Comparison of ENCODE assay signal across 11 cellular contexts in the genomic region with DNA sequence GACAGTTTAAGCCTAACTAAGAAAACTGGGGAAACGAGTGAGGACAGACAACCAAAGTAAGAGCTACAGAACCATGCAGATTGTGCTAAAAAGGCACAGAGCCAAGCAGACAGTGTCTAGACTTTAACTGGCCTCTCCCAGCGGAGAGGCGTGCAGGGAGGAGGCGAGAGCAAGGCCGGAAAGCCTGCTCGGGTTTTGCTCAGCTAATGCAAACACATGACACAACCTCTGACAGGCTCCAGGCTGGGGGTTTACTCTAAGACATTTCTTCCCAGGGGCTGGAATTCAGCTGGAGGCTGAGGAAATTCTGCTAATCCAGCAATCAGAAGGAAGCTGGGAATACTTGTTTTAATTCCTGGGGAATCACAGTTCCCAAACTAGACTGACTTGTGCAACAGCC. TPM values are rescaled to one million over a fixed set of nuclear protein-coding genes. Genes with fewer than 3 reads are reported as not detected.
DNase-seq lines count a peak whose midpoint lies in the region; ATAC-seq, FAIRE-seq and TF ChIP-seq lines count a peak whose summit lies in the region.
"Had no signal": no experiment of that assay in that cellular context is flagged by ENCODE, and none has a peak within 500 bp of the region (broad histone marks: within the 10 kb centered on the region; RNA-seq: fewer than 3 reads in every experiment).

No MANE protein-coding gene starts in this region.

- TF ChIP-seq CTCF in breast epithelium (IDR thresholded peaks at IDR 0.05) (no peak), mammary epithelial cell (conservative IDR thresholded peaks at IDR 0.05 in 1 of 2, IDR thresholded peaks at IDR 0.05 in 1 of 2; ENCODE audit: extremely low read depth in 1 of 2, insufficient read depth in 1 of 2, low read depth in 1 of 2, low read length in 2 of 2) (no peak), neural progenitor cell (IDR thresholded peaks at IDR 0.05) (no peak)

- in situ Hi-C loops in mammary epithelial cell (cut with MboI; ENCODE audit: low sequenced_read_pairs in 2 of 2) = no loop called here

- TF ChIP-seq POLR2A in breast epithelium (IDR thresholded peaks at IDR 0.05) = no peak

- H4K20me1 ChIP-seq in mammary epithelial cell (ENCODE audit: insufficient read depth, low read length) (no peaks in the 10 kb centered on the region), neural progenitor cell (ENCODE audit: low read depth) (peaks cover 16% of the 10 kb centered on the region)

- dilution Hi-C loops in mammary epithelial cell (cut with HindIII; ENCODE audit: low sequenced_read_pairs) = no loop called here

- WGBS in mammary epithelial cell (ENCODE audit: low coverage, missing lambda C conversion rate) = 87% methylated on average over 6 of the region's 6 CpGs

- H3K4me2 ChIP-seq in mammary epithelial cell (ENCODE audit: insufficient read depth, low read depth, low read length) (no peak overlapping the region), neural progenitor cell (no peak overlapping the region)

- FAIRE-seq in frontal cortex (lab: Jason Lieb, UNC) = no peak

- H3K4me3 Mint-ChIP-seq in neural progenitor cell = no peak overlapping the region

- no peaks in the 10 kb centered on the region for H3K27me3 ChIP-seq in breast epithelium
- no peaks in the 10 kb centered on the region for H3K27me3 ChIP-seq in mammary epithelial cell (ENCODE audit: insufficient read depth, low read length)
- H3K27me3 ChIP-seq in neural progenitor cell = no peaks in the 10 kb centered on the region

- H3K27ac Mint-ChIP-seq in neural progenitor cell = no peak overlapping the region

- H3K4me3 ChIP-seq in breast epithelium (peak overlapping the region in 1 of 3 donors; percentile 33), mammary epithelial cell (replicated peaks in 1 of 3; ENCODE audit: insufficient read depth in 1 of 3, low read depth in 2 of 3, low read length in 3 of 3) (no peak overlapping the region), neural progenitor cell (no peak overlapping the region)

- H3K4me1 Mint-ChIP-seq in neural progenitor cell = peaks cover 5% of the 10 kb centered on the region

- H2AFZ ChIP-seq in mammary epithelial cell (ENCODE audit: low read depth, low read length) (no peak overlapping the region), neural progenitor cell (replicated peaks) (no peak overlapping the region)

- no peaks in the 10 kb centered on the region for H3F3A ChIP-seq in neural progenitor cell (ENCODE audit: low read depth)

- CTCF ChIA-PET in mammary epithelial cell (lab: Charles Lee; ENCODE audit: low non-redundant PET) = no interaction called here

- peaks cover 25% of the 10 kb centered on the region for H3K79me2 ChIP-seq in mammary epithelial cell (ENCODE audit: insufficient read depth, low read length)
- H3K79me2 ChIP-seq in neural progenitor cell (ENCODE audit: low read depth) = peaks cover 52% of the 10 kb centered on the region

- DNase-seq in breast epithelium (ENCODE audit: low spot score in 2 of 2) (peak in 1 of 2 donors; percentile 52), mammary epithelial cell (no peak), Right ventricle myocardium inferior (ENCODE audit: missing footprints) (peak; percentile 75), neural progenitor cell (ENCODE audit: low spot score) (peak; percentile 20), middle frontal gyrus (ENCODE audit: extremely low spot score, low spot score) (no peak), frontal cortex (ENCODE audit: low spot score in 2 of 2) (no peak)
- DNase-seq in stimulated activated CD8-positive, alpha-beta memory T cell treated with anti-CD3 and anti-CD28 coated beads, Interleukin-4, amount 100 ng/mL, for 48 hours = no peak
- DNase-seq: 8988T; activated CD8-positive, alpha-beta memory T cell treated with anti-CD3 and anti-CD28 coated beads for 24 hours had no signal

- no TSS peak for BruUV-seq in mammary epithelial cell (replicated peaks; lab: Mats Ljungman, UMichigan)

- no peaks in the 10 kb centered on the region for H3K27me3 Mint-ChIP-seq in neural progenitor cell (ENCODE audit: insufficient read depth, low read depth)

- H3K36me3 ChIP-seq in breast epithelium (no peaks in the 10 kb centered on the region), mammary epithelial cell (ENCODE audit: insufficient read depth, low read length) (no peaks in the 10 kb centered on the region), neural progenitor cell (no peaks in the 10 kb centered on the region)

- H3K9me3 ChIP-seq in breast epithelium (no peaks in the 10 kb centered on the region), mammary epithelial cell (replicated peaks; ENCODE audit: insufficient read depth, low read length) (no peaks in the 10 kb centered on the region), neural progenitor cell (ENCODE audit: low read depth) (no peaks in the 10 kb centered on the region)

- H3K9me3 Mint-ChIP-seq in neural progenitor cell = no peaks in the 10 kb centered on the region

- H3K36me3 Mint-ChIP-seq in neural progenitor cell = peaks cover 18% of the 10 kb centered on the region

- H3K27ac ChIP-seq in breast epithelium = peak overlapping the region; percentile 33 to 66
- H3K27ac ChIP-seq in mammary epithelial cell (ENCODE audit: insufficient read depth, low read depth, low read length) = no peak overlapping the region
- no peak overlapping the region for H3K27ac ChIP-seq in neural progenitor cell
- H3K27ac ChIP-seq: RWPE1 had no signal

- intact Hi-C loops in breast epithelium (cut with DNase I; ENCODE audit: low total_unique reads) (no loop called here), mammary epithelial cell (cut with micrococcal nuclease) (no loop called here), Right ventricle myocardium inferior (cut with DNase I) (no loop called here)

- no peak overlapping the region for H3K9ac ChIP-seq in mammary epithelial cell (ENCODE audit: insufficient read depth, low read length)
- H3K9ac ChIP-seq in neural progenitor cell = no peak overlapping the region

- H3K4me1 ChIP-seq in breast epithelium = peaks cover 0 to 17% of the 10 kb centered on the region in 2 donors
- H3K4me1 ChIP-seq in mammary epithelial cell (ENCODE audit: insufficient read depth, low read length) = peaks cover 13% of the 10 kb centered on the region
- H3K4me1 ChIP-seq in neural progenitor cell = no peaks in the 10 kb centered on the region

- ATAC-seq in Right ventricle myocardium inferior = peak; percentile 73
- no peak for ATAC-seq in HG02759 (IDR thresholded peaks at IDR 0.05; ENCODE audit: unreplicated experiment)

RNA-seq across cellular contexts. Expression of a gene that starts 11.8 kb away (rescaled TPM):
- 1,000 to 10,000 TPM in 1 of 3 donors, 100 to 1,000 TPM in 2; 225 to 1,263 (median 355) TPM for total RNA-seq in breast epithelium
- 100 to 1,000 TPM; 109 to 161 TPM for total RNA-seq in mammary epithelial cell
- 71.6 TPM for polyA plus RNA-seq in mammary epithelial cell
- polyA minus RNA-seq in mammary epithelial cell = 176 TPM
- total RNA-seq in Right ventricle myocardium inferior = 217 TPM
- 280 and 327 TPM in 2 replicates for total RNA-seq in neural progenitor cell (ENCODE audit: low replicate concordance)
- 32.2 TPM for total RNA-seq in frontal cortex

Comparison
In these comparisons a context has a peak if more than half of its experiments do, and no peak if none do; other contexts are left out.
1. H3K27ac ChIP-seq: peak in breast epithelium (2 of 2); none in mammary epithelial cell (single experiment) and neural progenitor cell (single experiment).
2. DNase-seq: peak in Right ventricle myocardium inferior (single experiment) and neural progenitor cell (single experiment); none in mammary epithelial cell (single experiment), middle frontal gyrus (single experiment), frontal cortex (0 of 2) and stimulated activated CD8-positive, alpha-beta memory T cell treated with anti-CD3 and anti-CD28 coated beads, Interleukin-4, amount 100 ng/mL, for 48 hours (single experiment).